Comparison of ENCODE assay signal across 9 cellular contexts in the genomic region with DNA sequence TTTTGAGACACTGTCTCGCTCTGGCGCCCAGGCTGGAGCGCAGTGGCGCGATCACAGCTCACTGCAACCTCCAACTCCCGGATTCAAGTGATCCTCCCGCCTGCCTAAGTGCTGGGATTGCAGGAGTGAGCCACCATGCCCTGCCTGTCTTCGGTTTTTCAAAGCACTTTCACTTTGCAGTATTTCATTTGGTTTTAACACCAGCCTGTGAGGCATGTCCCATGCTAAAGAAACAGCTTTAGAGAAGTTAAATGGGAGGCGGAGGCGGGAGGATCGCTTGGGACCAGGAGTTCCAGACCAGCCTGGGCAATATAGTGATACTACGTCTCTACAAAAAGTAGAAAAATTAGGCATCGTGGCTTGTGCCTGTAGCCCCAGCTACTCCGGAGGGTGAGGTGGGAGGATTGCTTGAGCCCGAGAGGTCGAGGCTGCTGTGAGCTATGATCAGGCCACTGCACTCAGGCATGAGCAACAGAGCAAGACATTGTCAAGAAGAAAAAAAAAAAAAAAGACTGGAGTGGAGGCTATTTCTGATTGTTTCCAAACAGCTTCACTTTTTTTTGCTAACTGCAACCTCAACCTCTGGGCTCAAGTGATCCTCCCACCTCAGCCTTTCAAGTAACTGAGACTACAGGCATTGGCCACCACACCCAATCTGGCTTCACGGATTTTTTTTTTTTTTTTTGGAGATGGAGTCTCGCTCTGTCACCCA. TPM values are rescaled to one million over a fixed set of nuclear protein-coding genes. Genes with fewer than 3 reads are reported as not detected.
DNase-seq lines count a peak whose midpoint lies in the region; FAIRE-seq and TF ChIP-seq lines count a peak whose summit lies in the region.
"Had no signal": no experiment of that assay in that cellular context is flagged by ENCODE, and none has a peak within 500 bp of the region (broad histone marks: within the 10 kb centered on the region; RNA-seq: fewer than 3 reads in every experiment).

No MANE protein-coding gene starts in this region.

- H3K79me2 ChIP-seq in H1 (ENCODE audit: control insufficient read depth in 1 of 2, insufficient read depth in 2 of 2, low read length in 2 of 2), result peaks cover 0 to 38% of the 10 kb centered on the region in 2 experiments; a peak in 2 of 4 replicates

- no peak overlapping the region for H2BK20ac ChIP-seq in H1 (ENCODE audit: low read length)

- H3K4me1 ChIP-seq in H1 (replicated peaks in 1 of 4; ENCODE audit: control insufficient read depth in 3 of 4, insufficient read depth in 4 of 4, low read length in 3 of 4), result peaks cover 0 to 9% (median 2%) of the 10 kb centered on the region in 4 experiments; a peak in 5 of 7 replicates
- peaks cover 32 to 57% of the 10 kb centered on the region in 2 experiments for H3K4me1 ChIP-seq in neutrophil (ENCODE audit: control insufficient read depth in 1 of 2, insufficient read depth in 1 of 2, low read depth in 1 of 2, low read length in 1 of 2)

- peak overlapping the region; percentile 73 to 83 for H3K4me2 ChIP-seq in H1 (ENCODE audit: insufficient read depth in 1 of 2, low read depth in 2 of 2, low read length in 2 of 2)

- peak; percentile 46 for DNase-seq in DMS53 (lab: John Stamatoyannopoulos, UW)
- no peak for DNase-seq in DMS53 treated with DMSO at 0.1 percent for 48 hours (lab: John Stamatoyannopoulos, UW; ENCODE audit: unreplicated experiment)
- DNase-seq in RPMI7951 (ENCODE audit: low read depth), result peak; percentile 50
- DNase-seq in H1 (ENCODE audit: low read depth in 1 of 2, low spot score in 2 of 2), result no peak
- no peak for DNase-seq in NCI-H524 treated with DMSO at 0.1 percent for 48 hours (lab: John Stamatoyannopoulos, UW)
- no peak for DNase-seq in GM19238 (ENCODE audit: insufficient read length, low spot score)
- DNase-seq in HPDE6-E6E7 (ENCODE audit: extremely low spot score), result no peak

- TF ChIP-seq EP300 in H1 (IDR thresholded peaks at IDR 0.05; ENCODE audit: borderline replicate concordance in 1 of 2, low read depth in 2 of 2, low read length in 2 of 2), result no peak

- H3K36me3 ChIP-seq in H1 (ENCODE audit: control insufficient read depth in 2 of 4, insufficient read depth in 4 of 4, low read length in 3 of 4) (peaks cover 2 to 25% (median 12%) of the 10 kb centered on the region in 4 experiments; a peak in 6 of 8 replicates), neutrophil (peaks cover 38% of the 10 kb centered on the region)

- peak overlapping the region in 1 of 4 experiments; percentile 50; a peak in 1 of 7 replicates for H3K9ac ChIP-seq in H1 (replicated peaks in 1 of 4; ENCODE audit: extremely low read depth in 1 of 4, low read depth in 3 of 4, low read length in 3 of 4)

- H2BK5ac ChIP-seq in H1 (ENCODE audit: low read depth, low read length), result no peak overlapping the region

- no peak overlapping the region for H3K18ac ChIP-seq in H1 (ENCODE audit: extremely low read depth, low read length)

- H3K56ac ChIP-seq in H1 (replicated peaks; ENCODE audit: insufficient read length, low read depth, low read length), result no peak overlapping the region

- no peak overlapping the region for H3K14ac ChIP-seq in H1 (ENCODE audit: insufficient read length)

- no peak overlapping the region for H2BK12ac ChIP-seq in H1 (ENCODE audit: low read depth, low read length)

- H2BK15ac ChIP-seq in H1 (ENCODE audit: low read length), result no peak overlapping the region

- H3K27ac ChIP-seq in H1 (ENCODE audit: low read depth, low read length) (no peak overlapping the region), neutrophil (peak overlapping the region; percentile 91)

- TF ChIP-seq CTCF in H1 (IDR thresholded peaks at IDR 0.05; ENCODE audit: control extremely low read depth in 1 of 3, insufficient read depth in 1 of 3, low read depth in 1 of 3, low read length in 3 of 3) (no peak), neutrophil (IDR thresholded peaks at IDR 0.05) (no peak)

- WGBS in H1 (ENCODE audit: extremely low coverage in 1 of 2, insufficient coverage in 1 of 2, insufficient read length in 1 of 2, insufficient replicate concordance in 2 of 2, low coverage in 1 of 2, low lambda C conversion rate in 2 of 2, missing lambda C conversion rate in 1 of 2), 2 experiments, result 95% methylated on average over 17 of the region's 18 CpGs; no CpG with 5 or more reads in 1 of the 2 experiments

- H3K27me3 ChIP-seq in H1 (replicated peaks in 1 of 4; ENCODE audit: control insufficient read depth in 3 of 4, extremely low read depth in 1 of 4, insufficient read depth in 3 of 4, low read length in 3 of 4) (no peaks in the 10 kb centered on the region; a peak in 2 of 7 replicates), neutrophil (no peaks in the 10 kb centered on the region)

- no peak for TF ChIP-seq POLR2A in H1 (IDR thresholded peaks at IDR 0.05; ENCODE audit: control extremely low read depth in 1 of 2, low read depth in 2 of 2, low read length in 2 of 2)

- no peak overlapping the region for H2AFZ ChIP-seq in H1 (ENCODE audit: low read length)

- H4K91ac ChIP-seq in H1 (replicated peaks; ENCODE audit: insufficient read length, low read length), result no peak overlapping the region

- H4K20me1 ChIP-seq in H1 (replicated peaks in 1 of 2; ENCODE audit: control insufficient read depth in 1 of 2, insufficient read depth in 2 of 2, low read length in 2 of 2), result peaks cover 0 to 13% of the 10 kb centered on the region in 2 experiments

- H2AK5ac ChIP-seq in H1 (ENCODE audit: low read depth, low read length), result no peak overlapping the region

- CTCF ChIA-PET in H1 (lab: Charles Lee; ENCODE audit: partially characterized antibody), result interaction anchor here (0.6 to 1.4 kb wide), 9 partner anchors 7 to 745 kb away, joined by 3 to 8 read pairs (median 3); no protein-coding TSS in a partner anchor

- H3K23ac ChIP-seq in H1 (ENCODE audit: insufficient read length), result no peak overlapping the region

- TF ChIP-seq RAD21 in H1 (IDR thresholded peaks at IDR 0.05 in 1 of 2, conservative IDR thresholded peaks at IDR 0.05 in 1 of 2; ENCODE audit: low read depth in 2 of 2, low read length in 2 of 2), result no peak

- H3K4me3 ChIP-seq in H1 (ENCODE audit: extremely low read depth in 1 of 4, insufficient read depth in 2 of 4, low read depth in 3 of 4, low read length in 4 of 4), result peak overlapping the region; percentile 83 to 99 (median 84); a peak in 7 of 8 replicates
- peak overlapping the region; percentile 94 to 95 for H3K4me3 ChIP-seq in neutrophil (ENCODE audit: low read depth in 1 of 2, low read length in 1 of 2)

- no peak overlapping the region for H2BK120ac ChIP-seq in H1 (replicated peaks; ENCODE audit: low read depth, low read length)

- H3K4ac ChIP-seq in H1 (replicated peaks; ENCODE audit: insufficient read length, low read depth, low read length), result no peak overlapping the region

- H4K5ac ChIP-seq in H1 (ENCODE audit: insufficient read length, low read depth, low read length), result no peak overlapping the region

- peaks cover 7% of the 10 kb centered on the region for H3K79me1 ChIP-seq in H1 (ENCODE audit: low read depth, low read length)

- POLR2A ChIA-PET in H1 (lab: Charles Lee; ENCODE audit: partially characterized antibody), result interaction anchor here (0.8 to 8.4 kb wide), 13 partner anchors 8 to 195 kb away, joined by 3 to 181 read pairs (median 4); a partner anchor contains a TSS

- H3K23me2 ChIP-seq in H1 (ENCODE audit: low read depth, low read length), result peaks cover 11% of the 10 kb centered on the region

- H3K9me3 ChIP-seq in H1 (ENCODE audit: insufficient read depth in 2 of 2, low read depth in 1 of 2, low read length in 1 of 2) (no peaks in the 10 kb centered on the region), neutrophil (no peaks in the 10 kb centered on the region)

- H4K8ac ChIP-seq in H1 (ENCODE audit: extremely low read depth, insufficient read depth, low read length), result no peak overlapping the region

- FAIRE-seq in H1 (lab: Jason Lieb, UNC), result no peak
- FAIRE-seq: A204.1 had no signal

RNA-seq across cellular contexts. Expression of a gene that starts 1.3 kb away (rescaled TPM):
- total RNA-seq in RPMI7951 (2014; rRNA removed; shearing (Covaris generic)), result 47.9 and 56.9 TPM in 2 replicates
- total RNA-seq in H1 (2021; fragmentation: NEBNext Ultra II Directional; extraction: Animal tissue kit (Norgen Biotek cat#: 25700)), result 36.1 and 36.2 TPM in 2 replicates
- polyA plus RNA-seq in H1 (2011; rRNA removed), result 41.3 and 60.2 TPM in 2 replicates
- 51.3 TPM for polyA plus RNA-seq in H1 (2011; cell fraction: cytosol; rRNA removed)
- 40.3 TPM for polyA plus RNA-seq in H1 (2011; cell fraction: nucleus; rRNA removed)
- 36.4 to 47.2 TPM (median 43.1 TPM) in 4 replicates for polyA plus RNA-seq in H1 (2012, experiment 1 of 2)
- polyA plus RNA-seq in H1 (2012, experiment 2 of 2), result 34.6 TPM
- 40.2 TPM for polyA plus RNA-seq in H1 (2013, experiment 1 of 2)
- 38.5 TPM for polyA plus RNA-seq in H1 (2013, experiment 2 of 2)
- 25.9 and 32.3 TPM in 2 replicates for polyA minus RNA-seq in H1 (2011; rRNA and poly(A)+ RNA removed)
- 11.8 TPM for polyA minus RNA-seq in H1 (2011; cell fraction: cytosol; rRNA and poly(A)+ RNA removed)
- polyA minus RNA-seq in H1 (2011; cell fraction: nucleus; rRNA and poly(A)+ RNA removed), result 16.5 TPM

RNA-seq across cellular contexts. Expression of a gene that starts 1.5 kb away (rescaled TPM):
- total RNA-seq in RPMI7951 (2014; rRNA removed; shearing (Covaris generic)), result 24.9 and 26.2 TPM in 2 replicates
- 18.6 and 22.2 TPM in 2 replicates for total RNA-seq in H1 (2021; fragmentation: NEBNext Ultra II Directional; extraction: Animal tissue kit (Norgen Biotek cat#: 25700))
- 8.6 and 10.6 TPM in 2 replicates for polyA plus RNA-seq in H1 (2011; rRNA removed)
- polyA plus RNA-seq in H1 (2011; cell fraction: cytosol; rRNA removed), result 9.9 TPM
- 11.7 TPM for polyA plus RNA-seq in H1 (2011; cell fraction: nucleus; rRNA removed)
- polyA plus RNA-seq in H1 (2012, experiment 1 of 2), result 18.3 to 22.2 TPM (median 19.1 TPM) in 4 replicates
- 9.1 TPM for polyA plus RNA-seq in H1 (2012, experiment 2 of 2)
- polyA plus RNA-seq in H1 (2013, experiment 1 of 2), result 10.0 TPM
- polyA plus RNA-seq in H1 (2013, experiment 2 of 2), result 8.7 TPM
- polyA minus RNA-seq in H1 (2011; rRNA and poly(A)+ RNA removed), result 3.1 and 5.3 TPM in 2 replicates
- polyA minus RNA-seq in H1 (2011; cell fraction: cytosol; rRNA and poly(A)+ RNA removed), result 5.8 TPM
- 6.7 TPM for polyA minus RNA-seq in H1 (2011; cell fraction: nucleus; rRNA and poly(A)+ RNA removed)

RNA-seq across cellular contexts. Expression of a gene that starts 9.2 kb away (rescaled TPM):
- total RNA-seq in RPMI7951 (2014; rRNA removed; shearing (Covaris generic)), result 232 and 251 TPM in 2 replicates
- total RNA-seq in H1 (2021; fragmentation: NEBNext Ultra II Directional; extraction: Animal tissue kit (Norgen Biotek cat#: 25700)), result 397 and 413 TPM in 2 replicates
- 401 and 479 TPM in 2 replicates for polyA plus RNA-seq in H1 (2011; rRNA removed)
- 476 TPM for polyA plus RNA-seq in H1 (2011; cell fraction: cytosol; rRNA removed)
- polyA plus RNA-seq in H1 (2011; cell fraction: nucleus; rRNA removed), result 766 TPM
- 293 to 353 TPM (median 324 TPM) in 4 replicates for polyA plus RNA-seq in H1 (2012, experiment 1 of 2)
- polyA plus RNA-seq in H1 (2012, experiment 2 of 2), result 136 TPM
- 351 TPM for polyA plus RNA-seq in H1 (2013, experiment 1 of 2)
- polyA plus RNA-seq in H1 (2013, experiment 2 of 2), result 323 TPM
- polyA minus RNA-seq in H1 (2011; rRNA and poly(A)+ RNA removed), result 111 TPM in 2 replicates
- polyA minus RNA-seq in H1 (2011; cell fraction: cytosol; rRNA and poly(A)+ RNA removed), result 337 TPM
- polyA minus RNA-seq in H1 (2011; cell fraction: nucleus; rRNA and poly(A)+ RNA removed), result 830 TPM

RNA-seq across cellular contexts. Expression of a gene that starts 10.0 kb away (rescaled TPM):
- 23.0 and 23.4 TPM in 2 replicates for total RNA-seq in RPMI7951 (2014; rRNA removed; shearing (Covaris generic))
- total RNA-seq in H1 (2021; fragmentation: NEBNext Ultra II Directional; extraction: Animal tissue kit (Norgen Biotek cat#: 25700)), result 18.9 and 19.8 TPM in 2 replicates
- 15.1 and 17.7 TPM in 2 replicates for polyA plus RNA-seq in H1 (2011; rRNA removed)
- polyA plus RNA-seq in H1 (2011; cell fraction: cytosol; rRNA removed), result 10.6 TPM
- polyA plus RNA-seq in H1 (2011; cell fraction: nucleus; rRNA removed), result 27.8 TPM
- polyA plus RNA-seq in H1 (2012, experiment 1 of 2), result 13.3 to 15.9 TPM (median 15.0 TPM) in 4 replicates
- 9.3 TPM for polyA plus RNA-seq in H1 (2012, experiment 2 of 2)
- 18.9 TPM for polyA plus RNA-seq in H1 (2013, experiment 1 of 2)
- 18.6 TPM for polyA plus RNA-seq in H1 (2013, experiment 2 of 2)
- polyA minus RNA-seq in H1 (2011; rRNA and poly(A)+ RNA removed), result 22.0 and 30.9 TPM in 2 replicates
- 7.3 TPM for polyA minus RNA-seq in H1 (2011; cell fraction: cytosol; rRNA and poly(A)+ RNA removed)
- 31.0 TPM for polyA minus RNA-seq in H1 (2011; cell fraction: nucleus; rRNA and poly(A)+ RNA removed)

RNA-seq across cellular contexts. Expression of a gene that starts 17.1 kb away (rescaled TPM):
- 59.6 and 59.9 TPM in 2 replicates for total RNA-seq in RPMI7951 (2014; rRNA removed; shearing (Covaris generic))
- 21.3 and 26.6 TPM in 2 replicates for total RNA-seq in H1 (2021; fragmentation: NEBNext Ultra II Directional; extraction: Animal tissue kit (Norgen Biotek cat#: 25700))
- polyA plus RNA-seq in H1 (2011; rRNA removed), result 12.8 and 17.8 TPM in 2 replicates
- polyA plus RNA-seq in H1 (2011; cell fraction: cytosol; rRNA removed), result 19.7 TPM
- 15.7 TPM for polyA plus RNA-seq in H1 (2011; cell fraction: nucleus; rRNA removed)
- polyA plus RNA-seq in H1 (2012, experiment 1 of 2), result 22.5 to 26.9 TPM (median 24.9 TPM) in 4 replicates
- 28.3 TPM for polyA plus RNA-seq in H1 (2012, experiment 2 of 2)
- polyA plus RNA-seq in H1 (2013, experiment 1 of 2), result 26.7 TPM
- polyA plus RNA-seq in H1 (2013, experiment 2 of 2), result 34.1 TPM
- polyA minus RNA-seq in H1 (2011; rRNA and poly(A)+ RNA removed), result 13.7 and 15.2 TPM in 2 replicates
- 9.0 TPM for polyA minus RNA-seq in H1 (2011; cell fraction: cytosol; rRNA and poly(A)+ RNA removed)
- 6.9 TPM for polyA minus RNA-seq in H1 (2011; cell fraction: nucleus; rRNA and poly(A)+ RNA removed)

Comparison
In these comparisons a context has a peak if more than half of its experiments do, and no peak if none do; other contexts are left out.
1. DNase-seq: peak in DMS53 (single experiment) and RPMI7951 (single experiment); none in DMS53 treated with DMSO at 0.1 percent for 48 hours (single experiment), H1 (0 of 2), NCI-H524 treated with DMSO at 0.1 percent for 48 hours (single experiment), GM19238 (single experiment) and HPDE6-E6E7 (single experiment).